8 cellular contexts compared by ENCODE assay signal in the genomic region with DNA sequence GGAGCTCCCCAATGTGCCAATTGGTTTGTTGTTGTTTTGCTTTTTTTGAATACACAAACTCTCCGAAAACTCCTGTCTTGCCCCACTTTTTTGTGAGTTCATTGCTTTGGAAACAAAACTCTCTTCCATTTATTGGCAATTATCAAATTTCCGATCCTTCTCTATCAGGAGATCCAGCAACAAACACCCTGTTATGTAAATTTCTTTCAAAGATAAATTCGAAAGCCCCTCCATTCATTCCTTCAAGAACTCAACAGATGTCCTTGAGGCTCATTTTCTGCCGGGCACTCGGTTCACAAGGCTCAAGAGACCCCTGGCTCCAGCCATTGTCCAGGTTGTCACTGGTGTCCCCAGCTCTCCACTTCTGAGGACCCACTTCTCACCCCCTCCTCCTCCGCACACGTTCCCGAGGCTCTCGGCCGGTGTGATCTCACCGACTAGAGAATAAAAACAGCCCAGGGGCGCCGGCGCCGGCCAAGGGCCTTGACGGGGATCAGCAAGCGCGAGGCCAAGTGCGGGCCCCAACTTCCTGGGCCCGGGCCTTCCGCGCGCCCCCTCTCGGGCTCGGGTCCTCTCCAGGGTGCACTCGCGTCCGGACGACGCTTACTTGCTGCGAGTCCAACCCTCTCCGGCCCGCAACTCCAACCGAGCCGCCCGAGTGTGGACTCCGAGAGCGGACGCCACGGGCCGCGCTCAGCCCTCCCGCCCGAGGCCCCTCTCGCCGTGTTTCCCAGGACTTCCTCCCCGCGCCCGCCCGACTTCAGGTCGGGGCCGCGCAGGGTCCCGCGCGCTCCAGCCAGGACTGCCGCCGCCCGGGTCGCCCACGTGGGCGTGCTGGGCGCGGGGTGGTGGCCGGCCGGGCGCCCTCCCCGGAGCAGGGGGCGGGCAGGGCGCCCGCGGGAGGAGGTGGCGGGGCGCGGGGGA. TPM values are rescaled to one million over a fixed set of nuclear protein-coding genes. Genes with fewer than 3 reads are reported as not detected.
DNase-seq lines count a peak whose midpoint lies in the region; ATAC-seq and TF ChIP-seq lines count a peak whose summit lies in the region.

No MANE protein-coding gene starts in this region.

- H3K4me2 ChIP-seq in BLaER1 (peak overlapping the region; percentile 98), Karpas-422 (ENCODE audit: low read depth, low read length, poor library complexity, severe bottlenecking) (peak overlapping the region; percentile 94)

- H3K4me1 Mint-ChIP-seq in activated naive CD4-positive, alpha-beta T cell treated with anti-CD3 and anti-CD28 coated beads for 36 hours (ENCODE audit: low read depth) = peaks cover 45% of the 10 kb centered on the region

- peak; percentile 77 for DNase-seq in Karpas-422
- no peak for DNase-seq in activated naive CD4-positive, alpha-beta T cell treated with anti-CD3 and anti-CD28 coated beads for 36 hours
- DNase-seq in heart left ventricle = peak in 2 of 5 donors; percentile 68 to 87
- no peak for DNase-seq in retinal pigment epithelial cell (ENCODE audit: low read depth)
- DNase-seq in AG08396 (ENCODE audit: low spot score) = no peak
- DNase-seq in effector CD8-positive, alpha-beta T cell (lab: John Stamatoyannopoulos, UW) = no peak

- H3K4me1 ChIP-seq in BLaER1 = peaks cover 41% of the 10 kb centered on the region
- H3K4me1 ChIP-seq in Karpas-422 (ENCODE audit: low read length) = peaks cover 50% of the 10 kb centered on the region
- H3K4me1 ChIP-seq in heart left ventricle = peaks cover 5 to 44% (median 27%) of the 10 kb centered on the region in 12 donors

- ATAC-seq in GM19467 (IDR thresholded peaks at IDR 0.05; ENCODE audit: unreplicated experiment) (peak; percentile 29), heart left ventricle (no peak)

- no peak for TF ChIP-seq POLR2A in heart left ventricle (IDR thresholded peaks at IDR 0.05)

- WGBS in heart left ventricle, 4 donors = 4 to 13% (median 6%) methylated on average over 27 to 75 of the region's 75 CpGs

- H3K27ac ChIP-seq in BLaER1 (peak overlapping the region; percentile 96), Karpas-422 (ENCODE audit: low read length) (no peak overlapping the region), heart left ventricle (peak overlapping the region; percentile 77 to 96 (median 92))

- intact Hi-C loops in activated naive CD4-positive, alpha-beta T cell treated with anti-CD3 and anti-CD28 coated beads for 36 hours (cut with micrococcal nuclease) = loop anchor here (5.0 kb wide), 2 partner anchors 237 to 772 kb away; no protein-coding TSS in a partner anchor
- intact Hi-C loops in heart left ventricle (cut with DNase I) = loop anchor here in 9 of 10 donors (2.0 to 10.0 kb wide), 14 partner anchors 42 to 240 kb away; partner anchors contain the start of genes AAGAB (in 7 of the 9) and IQCH (in 7 of the 9)

- H3K36me3 Mint-ChIP-seq in activated naive CD4-positive, alpha-beta T cell treated with anti-CD3 and anti-CD28 coated beads for 36 hours (ENCODE audit: low read depth) = peaks cover 8% of the 10 kb centered on the region

- H3K27ac Mint-ChIP-seq in activated naive CD4-positive, alpha-beta T cell treated with anti-CD3 and anti-CD28 coated beads for 36 hours = no peak overlapping the region

- CTCF ChIA-PET in activated naive CD4-positive, alpha-beta T cell treated with anti-CD3 and anti-CD28 coated beads for 36 hours (lab: Charles Lee) = interaction anchor here (1.1 to 1.6 kb wide), 3 partner anchors 19 to 37 kb away, joined by 3 to 6 read pairs (median 5); no protein-coding TSS in a partner anchor

- no peaks in the 10 kb centered on the region for H3K9me3 Mint-ChIP-seq in activated naive CD4-positive, alpha-beta T cell treated with anti-CD3 and anti-CD28 coated beads for 36 hours

- TF ChIP-seq CTCF in heart left ventricle (IDR thresholded peaks at IDR 0.05) (peak in 3 of 12 donors; percentile 17 to 22 (median 21)), retinal pigment epithelial cell (conservative IDR thresholded peaks at IDR 0.05; ENCODE audit: low read depth, low read length) (peak; percentile 22)

- H4K20me1 ChIP-seq in BLaER1 (peaks cover 30% of the 10 kb centered on the region), Karpas-422 (ENCODE audit: insufficient read depth, low read depth, low read length) (peaks cover 27% of the 10 kb centered on the region)

- H3K4me3 ChIP-seq in BLaER1 = peak overlapping the region; percentile 91
- H3K4me3 ChIP-seq in Karpas-422 (ENCODE audit: low read length) = peak overlapping the region; percentile 84
- H3K4me3 ChIP-seq in heart left ventricle = peak overlapping the region; percentile 78 to 95 (median 88)
- H3K4me3 ChIP-seq in retinal pigment epithelial cell (ENCODE audit: low read length) = peak overlapping the region; percentile 35

- H3K9me2 ChIP-seq in Karpas-422 (replicated peaks; ENCODE audit: insufficient read depth, low read length) = no peaks in the 10 kb centered on the region

- no peaks in the 10 kb centered on the region for H3K9me3 ChIP-seq in BLaER1
- no peaks in the 10 kb centered on the region for H3K9me3 ChIP-seq in Karpas-422 (ENCODE audit: low read length)
- no peaks in the 10 kb centered on the region for H3K9me3 ChIP-seq in heart left ventricle

- peak overlapping the region; percentile 77; the same call in 1 of the 2 replicates for H2AFZ ChIP-seq in Karpas-422 (ENCODE audit: low read length)

- no peaks in the 10 kb centered on the region for H3K27me3 ChIP-seq in BLaER1
- peaks cover 2% of the 10 kb centered on the region; the same call in 1 of the 2 replicates for H3K27me3 ChIP-seq in Karpas-422 (ENCODE audit: low read length)
- no peaks in the 10 kb centered on the region for H3K27me3 ChIP-seq in heart left ventricle

- H3K79me2 ChIP-seq in Karpas-422 (ENCODE audit: low read length) = no peaks in the 10 kb centered on the region

- H3K9ac ChIP-seq in BLaER1 = peak overlapping the region; percentile 98
- H3K9ac ChIP-seq in Karpas-422 (ENCODE audit: low read length) = peak overlapping the region; percentile 81

- H3K36me3 ChIP-seq in BLaER1 = peaks cover 8% of the 10 kb centered on the region; the same call in 1 of the 2 replicates
- H3K36me3 ChIP-seq in Karpas-422 (ENCODE audit: insufficient read depth, low read length) = no peaks in the 10 kb centered on the region
- no peaks in the 10 kb centered on the region for H3K36me3 ChIP-seq in heart left ventricle

- H3K27me3 Mint-ChIP-seq in activated naive CD4-positive, alpha-beta T cell treated with anti-CD3 and anti-CD28 coated beads for 36 hours (ENCODE audit: low read depth) = peaks cover 17% of the 10 kb centered on the region

- H3K4me3 Mint-ChIP-seq in activated naive CD4-positive, alpha-beta T cell treated with anti-CD3 and anti-CD28 coated beads for 36 hours = peak overlapping the region; percentile 36

RNA-seq across cellular contexts. Expression of gene SMAD3, which starts 0.5 kb away (rescaled TPM):
- 12.8 and 27.7 TPM in 2 replicates for total RNA-seq in Karpas-422 (2014; rRNA removed; shearing (Covaris generic); ENCODE audit: low replicate concordance)
- total RNA-seq in activated naive CD4-positive, alpha-beta T cell treated with anti-CD3 and anti-CD28 coated beads for 36 hours = 10 to 100 TPM; 35.1 to 39.2 TPM
- total RNA-seq in heart left ventricle = 10 to 100 TPM; 12.1 to 34.3 (median 16.3) TPM
- polyA plus RNA-seq in heart left ventricle = 1 to 10 TPM; 5.6 to 9.8 TPM

Comparison
In these comparisons a context has a peak if more than half of its experiments do, and no peak if none do; other contexts are left out.
1. H3K4me3 ChIP-seq: peak in every context shown above with its lines; median percentile 91 in BLaER1; 88 in heart left ventricle; 84 in Karpas-422; 35 in retinal pigment epithelial cell.